ENCODE assay signal across 13 cellular contexts in genomic region chr17:31788956-31789355, GRCh38.
A peak's percentile ranks its signal among the peaks of the same experiment; 100 is the strongest.
DNase-seq lines count a peak whose midpoint lies in the region; ATAC-seq and TF ChIP-seq lines count a peak whose summit lies in the region.
"Had no signal": no experiment of that assay in that cellular context is flagged by ENCODE, and none has a peak within 500 bp of the region (broad histone marks: within the 10 kb centered on the region; RNA-seq: fewer than 3 reads in every experiment).

No MANE protein-coding gene starts in this region.

- H3K9me3 ChIP-seq in stomach smooth muscle (ENCODE audit: control insufficient read depth in 2 of 2, low read length in 2 of 2), result no peaks in the 10 kb centered on the region
- H3K9me3 ChIP-seq in heart left ventricle, result no peaks in the 10 kb centered on the region
- H3K9me3 ChIP-seq: BE2C, right lobe of liver had no signal

- CTCF ChIA-PET in RWPE1 (lab: Yijun Ruan, JAX), result interaction anchor here (0.5 to 1.2 kb wide), 2 partner anchors 53 to 100 kb away, joined by 4 read pairs; no protein-coding TSS in a partner anchor

- no peak for TF ChIP-seq CTCF in RWPE1 (conservative IDR thresholded peaks at IDR 0.05; ENCODE audit: low read depth)
- no peak for TF ChIP-seq CTCF in fibroblast of the aortic adventitia (IDR thresholded peaks at IDR 0.05; ENCODE audit: insufficient read depth, low read length)
- TF ChIP-seq CTCF in heart left ventricle (IDR thresholded peaks at IDR 0.05), result no peak

- no peak overlapping the region for H3K9ac ChIP-seq in stomach smooth muscle (ENCODE audit: low read length in 2 of 2)

- H3K27ac ChIP-seq in RWPE1 (peak overlapping the region; percentile 96), stomach smooth muscle (ENCODE audit: low read length) (peak overlapping the region; percentile 64), heart left ventricle (peak overlapping the region in 1 of 12 donors; percentile 70)
- H3K27ac ChIP-seq: right lobe of liver had no signal

- H3K4me1 ChIP-seq in stomach smooth muscle (ENCODE audit: control insufficient read depth, insufficient read depth, low read length), result peaks cover 12% of the 10 kb centered on the region
- peaks cover 0 to 14% (median 0%) of the 10 kb centered on the region in 12 donors for H3K4me1 ChIP-seq in heart left ventricle
- H3K4me1 ChIP-seq: BE2C, right lobe of liver had no signal

- no peaks in the 10 kb centered on the region for H3K27me3 ChIP-seq in stomach smooth muscle (ENCODE audit: control insufficient read depth in 1 of 2, insufficient read depth in 2 of 2, low read length in 2 of 2)
- H3K27me3 ChIP-seq in heart left ventricle, result no peaks in the 10 kb centered on the region
- H3K27me3 ChIP-seq: BE2C, right lobe of liver had no signal

- intact Hi-C loops in heart left ventricle (cut with DNase I), result no loop called here

- TF ChIP-seq POLR2A in heart left ventricle (IDR thresholded peaks at IDR 0.05), result no peak

- H3K4me3 ChIP-seq in fibroblast of the aortic adventitia (ENCODE audit: low read depth, low read length), result no peak overlapping the region
- H3K4me3 ChIP-seq in stomach smooth muscle (ENCODE audit: low read length in 2 of 2), result no peak overlapping the region
- no peak overlapping the region for H3K4me3 ChIP-seq in heart left ventricle
- H3K4me3 ChIP-seq: K562, right lobe of liver had no signal

- WGBS in heart left ventricle, 4 donors, result 95 to 98% (median 97%) methylated on average over 4 of the region's 4 CpGs

- peak; percentile 65 for DNase-seq in GM03348 (ENCODE audit: low spot score)
- DNase-seq in RWPE1 (ENCODE audit: low spot score), result no peak
- peak; percentile 21 for DNase-seq in fibroblast of the aortic adventitia (ENCODE audit: low read depth)
- no peak for DNase-seq in heart left ventricle
- DNase-seq: activated CD4-positive, alpha-beta T cell treated with anti-CD3 and anti-CD28 coated beads, Interleukin-2, amount 10 ng/mL, durations not matched to agents 24 days and 14 days; BE2C; NCI-H2029; right lobe of liver; stimulated activated naive CD8-positive, alpha-beta T cell treated with anti-CD3 and anti-CD28 coated beads, Interleukin-15, amount 100 ng/mL, for 72 hours had no signal

- H3K36me3 ChIP-seq in stomach smooth muscle (ENCODE audit: control insufficient read depth in 2 of 2, insufficient read depth in 2 of 2, low read length in 2 of 2), result no peaks in the 10 kb centered on the region
- no peaks in the 10 kb centered on the region for H3K36me3 ChIP-seq in heart left ventricle
- H3K36me3 ChIP-seq: BE2C, right lobe of liver had no signal

- POLR2A ChIA-PET in RWPE1 (lab: Yijun Ruan, JAX; ENCODE audit: low non-redundant PET), result no interaction called here

- no peak for ATAC-seq in GM18858 (IDR thresholded peaks at IDR 0.05; ENCODE audit: unreplicated experiment)
- ATAC-seq in heart left ventricle, result no peak
- no peak for ATAC-seq in GM19467 (IDR thresholded peaks at IDR 0.05; ENCODE audit: unreplicated experiment)
- ATAC-seq: K562, right lobe of liver had no signal

Comparison
In these comparisons a context has a peak if more than half of its experiments do, and no peak if none do; other contexts are left out.
1. DNase-seq: peak in GM03348 (single experiment) and fibroblast of the aortic adventitia (single experiment); none in RWPE1 (single experiment) and heart left ventricle (0 of 5).